In the genomic region with DNA sequence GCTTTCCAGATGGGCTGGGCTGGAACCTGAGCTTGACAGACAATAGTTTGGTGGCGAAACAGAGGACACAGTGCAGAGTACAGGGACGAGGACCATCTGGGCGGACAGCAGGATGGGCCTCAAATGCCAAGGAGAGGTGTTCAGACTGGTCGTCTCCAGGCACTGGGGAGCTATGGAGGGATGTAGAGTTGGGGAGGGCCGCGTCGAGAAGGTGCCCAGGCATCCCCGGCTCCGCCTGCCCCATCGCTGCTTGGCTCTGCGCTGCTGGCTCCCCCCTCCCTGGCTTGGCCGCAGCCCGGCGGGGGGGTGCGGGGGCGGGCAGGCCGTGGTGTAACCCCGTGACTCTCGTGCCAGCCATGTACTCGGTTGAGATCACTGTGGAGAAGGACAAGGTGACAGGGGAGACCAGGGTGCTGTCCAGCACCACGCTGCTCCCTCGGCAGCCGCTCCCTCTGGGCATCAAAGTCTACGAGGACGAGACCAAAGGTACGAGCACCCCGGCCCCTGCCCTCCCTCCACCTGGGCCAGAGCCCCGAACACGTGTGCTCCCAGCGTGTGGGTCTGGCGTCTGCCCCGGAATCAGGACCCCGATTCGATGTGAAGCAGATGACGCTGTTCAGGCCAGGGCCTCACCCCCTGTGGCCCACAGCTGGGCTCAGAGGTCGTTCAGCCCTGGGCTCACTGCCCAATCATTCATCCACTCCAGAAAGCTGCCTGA, we compare ENCODE assay signal across 1 cellular context.
TF ChIP-seq lines count a peak whose summit lies in the region.

No MANE protein-coding gene starts in this region.

TF ChIP-seq in HepG2, 621 proteins besides CTCF, POLR2A, EP300 and RAD21 (continued from another document and continues in another):
- no peak for TF ChIP-seq GMEB2 (CRISPR knock-in tag; IDR thresholded peaks at IDR 0.05; ENCODE audit: low read depth)
- TF ChIP-seq ZNF564 (CRISPR knock-in tag; IDR thresholded peaks at IDR 0.05): no peak
- peak; percentile 80 for TF ChIP-seq MED1 (CRISPR knock-in tag; IDR thresholded peaks at IDR 0.05)
- peak; percentile 92 for TF ChIP-seq ZFP36L1 (CRISPR knock-in tag; IDR thresholded peaks at IDR 0.05)
- TF ChIP-seq HIVEP1 (CRISPR knock-in tag; IDR thresholded peaks at IDR 0.05): peak; percentile 68; the same call in 1 of the 2 replicates
- TF ChIP-seq CREB1 (IDR thresholded peaks at IDR 0.05): peak; percentile 63
- TF ChIP-seq CREB1 (CRISPR knock-in tag; IDR thresholded peaks at IDR 0.05): 0 out of 2 replicates have a peak, but pooled peaks have one; percentile 30
- peak; percentile 67; the same call in 1 of the 2 replicates for TF ChIP-seq KDM3A (CRISPR knock-in tag; IDR thresholded peaks at IDR 0.05; ENCODE audit: low read depth)
- TF ChIP-seq PCBP1 (IDR thresholded peaks at IDR 0.05; ENCODE audit: borderline replicate concordance, low read depth, low read length): 0 out of 2 replicates have a peak, but pooled peaks have one; percentile 10
- TF ChIP-seq ZKSCAN5 (CRISPR knock-in tag; IDR thresholded peaks at IDR 0.05): peak; percentile 84; the same call in 1 of the 2 replicates
- peak; percentile 21 for TF ChIP-seq CBX1 (IDR thresholded peaks at IDR 0.05; ENCODE audit: low read depth)
- no peak for TF ChIP-seq ZNF607 (CRISPR knock-in tag; IDR thresholded peaks at IDR 0.05; ENCODE audit: borderline replicate concordance)
- no peak for TF ChIP-seq ZNF83 (CRISPR knock-in tag; IDR thresholded peaks at IDR 0.05; ENCODE audit: borderline replicate concordance)
- TF ChIP-seq CEBPZ (IDR thresholded peaks at IDR 0.05; ENCODE audit: low read length): no peak
- TF ChIP-seq ZNF12 (CRISPR knock-in tag; IDR thresholded peaks at IDR 0.05): no peak; the same call in 1 of the 2 replicates
- TF ChIP-seq HNF1B (CRISPR knock-in tag; IDR thresholded peaks at IDR 0.05): peak; percentile 37; the same call in 1 of the 2 replicates
- no peak for TF ChIP-seq XBP1 (CRISPR knock-in tag; IDR thresholded peaks at IDR 0.05)
- no peak for TF ChIP-seq ZFYVE20 (CRISPR knock-in tag; IDR thresholded peaks at IDR 0.05; ENCODE audit: borderline replicate concordance, low read depth)
- no peak for TF ChIP-seq ZNF792 (CRISPR knock-in tag; IDR thresholded peaks at IDR 0.05)
- peak; percentile 90 for TF ChIP-seq ZNF724P (CRISPR knock-in tag; IDR thresholded peaks at IDR 0.05; ENCODE audit: borderline replicate concordance)
- TF ChIP-seq CC2D1A (CRISPR knock-in tag; IDR thresholded peaks at IDR 0.05): no peak
- no peak for TF ChIP-seq FOXA1 (IDR thresholded peaks at IDR 0.05)
- no peak for TF ChIP-seq FOXA1 (CRISPR knock-in tag; IDR thresholded peaks at IDR 0.05)
- TF ChIP-seq NFATC3 (CRISPR knock-in tag; IDR thresholded peaks at IDR 0.05): no peak
- TF ChIP-seq IKZF1 (IDR thresholded peaks at IDR 0.05): no peak
- TF ChIP-seq RFX1 (IDR thresholded peaks at IDR 0.05): no peak
- TF ChIP-seq ZFP37 (CRISPR knock-in tag; IDR thresholded peaks at IDR 0.05; ENCODE audit: borderline replicate concordance): peak; percentile 76; the same call in 1 of the 2 replicates
- 0 out of 2 replicates have a peak, but pooled peaks have one; percentile 30 for TF ChIP-seq TBX3 (IDR thresholded peaks at IDR 0.05; ENCODE audit: borderline replicate concordance)
- TF ChIP-seq SMC3 (IDR thresholded peaks at IDR 0.05; ENCODE audit: low read length): no peak
- no peak for TF ChIP-seq ISL2 (CRISPR knock-in tag; IDR thresholded peaks at IDR 0.05)
- no peak for TF ChIP-seq ZNF501 (CRISPR knock-in tag; IDR thresholded peaks at IDR 0.05)
- no peak for TF ChIP-seq ZNF550 (CRISPR knock-in tag; IDR thresholded peaks at IDR 0.05; ENCODE audit: borderline replicate concordance)
- TF ChIP-seq CAMTA2 (CRISPR knock-in tag; IDR thresholded peaks at IDR 0.05; ENCODE audit: borderline replicate concordance): 0 out of 2 replicates have a peak, but pooled peaks have one; percentile 28
- TF ChIP-seq PHF5A (CRISPR knock-in tag; IDR thresholded peaks at IDR 0.05; ENCODE audit: low read depth, unreplicated experiment): no peak
- TF ChIP-seq ZFP41 (CRISPR knock-in tag; IDR thresholded peaks at IDR 0.05; ENCODE audit: borderline replicate concordance): no peak
- TF ChIP-seq MNT (IDR thresholded peaks at IDR 0.05): peak; percentile 91
- no peak; the same call in 1 of the 2 replicates for TF ChIP-seq NR1H2 (CRISPR knock-in tag; IDR thresholded peaks at IDR 0.05; ENCODE audit: borderline replicate concordance, low read depth)
- no peak for TF ChIP-seq ZNF138 (CRISPR knock-in tag; IDR thresholded peaks at IDR 0.05; ENCODE audit: low read depth)
- peak; percentile 69 for TF ChIP-seq SKI (IDR thresholded peaks at IDR 0.05; ENCODE audit: partially characterized antibody)
- peak; percentile 78 for TF ChIP-seq RBM39 (IDR thresholded peaks at IDR 0.05; ENCODE audit: low read depth, low read length, poor library complexity, severe bottlenecking)
- peak; percentile 39 for TF ChIP-seq TEAD3 (CRISPR knock-in tag; optimal IDR thresholded peaks at IDR 0.05; ENCODE audit: borderline replicate concordance)
- no peak for TF ChIP-seq RORA (CRISPR knock-in tag; IDR thresholded peaks at IDR 0.05)
- 0 out of 2 replicates have a peak, but pooled peaks have one; percentile 11 for TF ChIP-seq ZNF629 (CRISPR knock-in tag; conservative IDR thresholded peaks at IDR 0.05)
- peak; percentile 12; the same call in 1 of the 2 replicates for TF ChIP-seq CEBPB (IDR thresholded peaks at IDR 0.05; ENCODE audit: borderline replicate concordance, low read depth, low read length)
- peak; percentile 70; the same call in 1 of the 2 replicates for TF ChIP-seq ZNF563 (CRISPR knock-in tag; IDR thresholded peaks at IDR 0.05)
- TF ChIP-seq ZNF652 (CRISPR knock-in tag; IDR thresholded peaks at IDR 0.05; ENCODE audit: borderline replicate concordance, low read depth): no peak
- peak; percentile 70; the same call in 1 of the 2 replicates for TF ChIP-seq SIN3A (IDR thresholded peaks at IDR 0.05; ENCODE audit: borderline replicate concordance, low read depth, low read length)
- TF ChIP-seq RAD51 (IDR thresholded peaks at IDR 0.05; ENCODE audit: borderline replicate concordance): no peak
- TF ChIP-seq SMYD3 (CRISPR knock-in tag; IDR thresholded peaks at IDR 0.05): no peak
- TF ChIP-seq PRPF4 (IDR thresholded peaks at IDR 0.05; ENCODE audit: low read depth, low read length, poor library complexity, severe bottlenecking): no peak
- TF ChIP-seq ZMYM4 (CRISPR knock-in tag; IDR thresholded peaks at IDR 0.05): no peak; the same call in 1 of the 2 replicates
- peak; percentile 63; the same call in 1 of the 2 replicates for TF ChIP-seq GABPB1 (CRISPR knock-in tag; IDR thresholded peaks at IDR 0.05)
- no peak for TF ChIP-seq MYNN (CRISPR knock-in tag; IDR thresholded peaks at IDR 0.05; ENCODE audit: low read depth)
- peak; percentile 66; the same call in 1 of the 2 replicates for TF ChIP-seq ZNF570 (CRISPR knock-in tag; IDR thresholded peaks at IDR 0.05; ENCODE audit: borderline replicate concordance)
- TF ChIP-seq ZNF687 (CRISPR knock-in tag; IDR thresholded peaks at IDR 0.05): peak; percentile 99
- TF ChIP-seq GPN1 (CRISPR knock-in tag; IDR thresholded peaks at IDR 0.05; ENCODE audit: borderline replicate concordance): no peak
- TF ChIP-seq ASH2L (IDR thresholded peaks at IDR 0.05; ENCODE audit: insufficient read length, low read depth, low read length): no peak
- no peak for TF ChIP-seq NCOA1 (CRISPR knock-in tag; IDR thresholded peaks at IDR 0.05)
